ENCODE assay signal across 8 cellular contexts in the genomic region with DNA sequence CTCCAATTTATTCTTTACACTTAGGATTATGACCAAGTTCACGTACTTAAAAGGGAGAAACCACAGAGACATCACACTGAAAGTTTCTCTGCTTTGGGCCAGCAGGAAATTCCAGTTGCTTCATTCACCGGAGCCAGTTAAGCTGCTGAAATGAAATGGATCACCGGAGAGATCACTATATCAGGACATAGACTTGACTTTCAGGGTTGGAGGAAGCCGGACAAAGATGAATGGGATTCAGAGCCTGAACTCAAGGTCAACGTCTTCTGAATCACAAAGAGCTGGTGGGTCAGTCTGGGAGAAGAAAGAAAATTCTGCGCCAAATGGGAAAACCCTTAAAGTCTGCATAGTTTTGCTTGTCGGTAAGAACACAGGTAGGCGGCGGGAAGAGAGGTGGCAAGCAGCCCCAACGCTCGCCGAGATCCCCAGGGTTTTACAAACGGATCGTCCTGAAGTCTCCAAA.
DNase-seq lines count a peak whose midpoint lies in the region; ATAC-seq, FAIRE-seq and TF ChIP-seq lines count a peak whose summit lies in the region.

No MANE protein-coding gene starts in this region.

- WGBS in GM12878 (ENCODE audit: insufficient coverage, insufficient replicate concordance, low lambda C conversion rate, missing lambda C conversion rate) = 75% methylated on average over 14 of the region's 14 CpGs

- no peak for TF ChIP-seq RAD21 in GM12878 (IDR thresholded peaks at IDR 0.05; ENCODE audit: insufficient read depth, low read depth, low read length)

- peak overlapping the region; percentile 81 to 92 (median 88) for H3K4me3 Mint-ChIP-seq in IgD-negative memory B cell

- peaks cover 6 to 7% (median 7%) of the 10 kb centered on the region in 3 donors for H3K4me1 Mint-ChIP-seq in IgD-negative memory B cell

- H3K9me3 Mint-ChIP-seq in IgD-negative memory B cell = no peaks in the 10 kb centered on the region

- H3K4me3 ChIP-seq in GM12878 = no peak overlapping the region
- peak overlapping the region; percentile 66 for H3K4me3 ChIP-seq in kidney epithelial cell (ENCODE audit: low read depth, low read length)

- BruUV-seq in GM12878 (replicated peaks; lab: Mats Ljungman, UMichigan) = no TSS peak

- H2AFZ ChIP-seq in GM12878 (ENCODE audit: control insufficient read depth, low read depth, low read length) = no peak overlapping the region

- H4K20me1 ChIP-seq in GM12878 (ENCODE audit: control insufficient read depth, insufficient read depth) = no peaks in the 10 kb centered on the region

- ATAC-seq in GM12878 (peak; percentile 4), HG02840 (IDR thresholded peaks at IDR 0.05; ENCODE audit: low FRiP score, unreplicated experiment) (no peak)

- no peaks in the 10 kb centered on the region for H3K4me1 ChIP-seq in GM12878 (ENCODE audit: control insufficient read depth, insufficient read depth, low read length)

- peak overlapping the region; percentile 79; the same call in 1 of the 2 replicates for H3K4me2 ChIP-seq in GM12878 (ENCODE audit: control insufficient read depth, insufficient read depth)

- H3K27me3 ChIP-seq in GM12878 (replicated peaks in 1 of 2; ENCODE audit: control insufficient read depth in 2 of 2, insufficient read depth in 2 of 2, low read length in 1 of 2) = no peaks in the 10 kb centered on the region
- no peaks in the 10 kb centered on the region for H3K27me3 ChIP-seq in kidney epithelial cell (ENCODE audit: control insufficient read depth, insufficient read depth, low read length)

- TF ChIP-seq CTCF in GM12878 (IDR thresholded peaks at IDR 0.05 in 2 of 3, conservative IDR thresholded peaks at IDR 0.05 in 1 of 3; ENCODE audit: control insufficient read depth in 2 of 3, extremely low read depth in 1 of 3, insufficient read depth in 1 of 3, low read depth in 3 of 3, low read length in 3 of 3) (no peak), kidney epithelial cell (IDR thresholded peaks at IDR 0.05; ENCODE audit: insufficient read depth, low read length, poor library complexity, severe bottlenecking) (no peak)

- POLR2A ChIA-PET in GM12878 (lab: Charles Lee) = interaction anchor here (0.5 to 2.0 kb wide), 8 partner anchors 21 to 99 kb away, joined by 3 to 9 read pairs (median 5); no protein-coding TSS in a partner anchor

- no peak overlapping the region for H3K9ac ChIP-seq in GM12878 (ENCODE audit: control insufficient read depth, insufficient read depth, low read length)

- in situ Hi-C loops in GM12878 (cut with MboI) = no loop called here

- intact Hi-C loops in GM12878 (cut with micrococcal nuclease; ENCODE audit: unreplicated experiment) = loop anchor here (2.0 kb wide), 2 partner anchors 75 to 81 kb away; a partner anchor contains a TSS

- H3K79me2 ChIP-seq in GM12878 (ENCODE audit: control insufficient read depth, insufficient read depth, low read length) = no peaks in the 10 kb centered on the region

- SMC1A ChIA-PET in GM12878 (lab: Charles Lee; ENCODE audit: uncharacterized antibody, unreplicated experiment) = interaction anchor here (0.9 to 6.4 kb wide), 21 partner anchors 10 to 103 kb away, joined by 3 to 57 read pairs (median 5); no protein-coding TSS in a partner anchor

- H3K36me3 ChIP-seq in GM12878 (ENCODE audit: control insufficient read depth in 2 of 2, insufficient read depth in 2 of 2, low read length in 1 of 2) (no peaks in the 10 kb centered on the region), kidney epithelial cell (ENCODE audit: control insufficient read depth, insufficient read depth, low read length) (no peaks in the 10 kb centered on the region)

- TF ChIP-seq EP300 in GM12878 (IDR thresholded peaks at IDR 0.05; ENCODE audit: borderline replicate concordance in 1 of 2, control insufficient read depth in 1 of 2, low read depth in 2 of 2, low read length in 2 of 2) = no peak

- no peaks in the 10 kb centered on the region for H3K36me3 Mint-ChIP-seq in IgD-negative memory B cell

- H3K27ac Mint-ChIP-seq in IgD-negative memory B cell = peak overlapping the region in 2 of 3 donors; percentile 3 to 52

- H3K9me3 ChIP-seq in GM12878 (replicated peaks; ENCODE audit: control insufficient read depth, insufficient read depth, low read length) = no peaks in the 10 kb centered on the region; the same call in 2 of the 3 replicates

- CTCF ChIA-PET in GM12878 (lab: Yijun Ruan, JAX) = interaction anchor here (0.6 to 7.2 kb wide), 25 partner anchors 15 to 673 kb away, joined by 3 to 89 read pairs (median 4); no protein-coding TSS in a partner anchor

- RAD21 ChIA-PET in GM12878 (lab: Charles Lee; ENCODE audit: unreplicated experiment) = interaction anchor here (0.7 to 4.9 kb wide), 14 partner anchors 10 to 279 kb away, joined by 3 to 40 read pairs (median 3); a partner anchor contains a TSS

- no peak for FAIRE-seq in GM12878 (lab: Jason Lieb, UNC)

- DNase-seq in GM04503 (ENCODE audit: low read depth) = peak; percentile 63
- DNase-seq in GM12878 (ENCODE audit: low read depth, low spot score) = no peak
- DNase-seq in kidney epithelial cell (ENCODE audit: low read depth) = peak; percentile 26
- no peak for DNase-seq in NCI-H2196 treated with DMSO at 0.1 percent for 48 hours (lab: John Stamatoyannopoulos, UW; ENCODE audit: unreplicated experiment)
- DNase-seq in stimulated activated CD4-positive, alpha-beta T cell treated with anti-CD3 and anti-CD28 coated beads, Interleukin-4, amount 100 ng/mL, for 24 hours = no peak

- H3K27ac ChIP-seq in GM12878 (ENCODE audit: control insufficient read depth, insufficient read depth) (no peak overlapping the region), temporal lobe (ENCODE audit: low read depth, low read length) (peak overlapping the region; percentile 38)

- H3K27me3 Mint-ChIP-seq in IgD-negative memory B cell = peaks cover 17% of the 10 kb centered on the region

- TF ChIP-seq POLR2A in GM12878 (IDR thresholded peaks at IDR 0.05; ENCODE audit: low read depth, low read length) = no peak

TF ChIP-seq in GM12878, 131 proteins besides CTCF, POLR2A, EP300 and RAD21:
- TF ChIP-seq TCF12 (IDR thresholded peaks at IDR 0.05; ENCODE audit: low read depth, low read length) (no peak), SMAD5 (IDR thresholded peaks at IDR 0.05; ENCODE audit: low read depth) (no peak), IKZF2 (IDR thresholded peaks at IDR 0.05) (0 out of 4 replicates have a peak, but pooled peaks of 1 of the 2 experiments have one; percentile 14)
- TF ChIP-seq, protein P1, sequence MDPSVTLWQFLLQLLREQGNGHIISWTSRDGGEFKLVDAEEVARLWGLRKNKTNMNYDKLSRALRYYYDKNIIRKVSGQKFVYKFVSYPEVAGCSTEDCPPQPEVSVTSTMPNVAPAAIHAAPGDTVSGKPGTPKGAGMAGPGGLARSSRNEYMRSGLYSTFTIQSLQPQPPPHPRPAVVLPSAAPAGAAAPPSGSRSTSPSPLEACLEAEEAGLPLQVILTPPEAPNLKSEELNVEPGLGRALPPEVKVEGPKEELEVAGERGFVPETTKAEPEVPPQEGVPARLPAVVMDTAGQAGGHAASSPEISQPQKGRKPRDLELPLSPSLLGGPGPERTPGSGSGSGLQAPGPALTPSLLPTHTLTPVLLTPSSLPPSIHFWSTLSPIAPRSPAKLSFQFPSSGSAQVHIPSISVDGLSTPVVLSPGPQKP (IDR thresholded peaks at IDR 0.05; ENCODE audit: low read depth, low read length) = no peak
- TF ChIP-seq, protein P2, sequence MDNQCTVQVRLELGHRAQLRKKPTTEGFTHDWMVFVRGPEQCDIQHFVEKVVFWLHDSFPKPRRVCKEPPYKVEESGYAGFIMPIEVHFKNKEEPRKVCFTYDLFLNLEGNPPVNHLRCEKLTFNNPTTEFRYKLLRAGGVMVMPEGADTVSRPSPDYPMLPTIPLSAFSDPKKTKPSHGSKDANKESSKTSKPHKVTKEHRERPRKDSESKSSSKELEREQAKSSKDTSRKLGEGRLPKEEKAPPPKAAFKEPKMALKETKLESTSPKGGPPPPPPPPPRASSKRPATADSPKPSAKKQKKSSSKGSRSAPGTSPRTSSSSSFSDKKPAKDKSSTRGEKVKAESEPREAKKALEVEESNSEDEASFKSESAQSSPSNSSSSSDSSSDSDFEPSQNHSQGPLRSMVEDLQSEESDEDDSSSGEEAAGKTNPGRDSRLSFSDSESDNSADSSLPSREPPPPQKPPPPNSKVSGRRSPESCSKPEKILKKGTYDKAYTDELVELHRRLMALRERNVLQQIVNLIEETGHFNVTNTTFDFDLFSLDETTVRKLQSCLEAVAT (IDR thresholded peaks at IDR 0.05) = peak; percentile 88
- TF ChIP-seq, protein P3, sequence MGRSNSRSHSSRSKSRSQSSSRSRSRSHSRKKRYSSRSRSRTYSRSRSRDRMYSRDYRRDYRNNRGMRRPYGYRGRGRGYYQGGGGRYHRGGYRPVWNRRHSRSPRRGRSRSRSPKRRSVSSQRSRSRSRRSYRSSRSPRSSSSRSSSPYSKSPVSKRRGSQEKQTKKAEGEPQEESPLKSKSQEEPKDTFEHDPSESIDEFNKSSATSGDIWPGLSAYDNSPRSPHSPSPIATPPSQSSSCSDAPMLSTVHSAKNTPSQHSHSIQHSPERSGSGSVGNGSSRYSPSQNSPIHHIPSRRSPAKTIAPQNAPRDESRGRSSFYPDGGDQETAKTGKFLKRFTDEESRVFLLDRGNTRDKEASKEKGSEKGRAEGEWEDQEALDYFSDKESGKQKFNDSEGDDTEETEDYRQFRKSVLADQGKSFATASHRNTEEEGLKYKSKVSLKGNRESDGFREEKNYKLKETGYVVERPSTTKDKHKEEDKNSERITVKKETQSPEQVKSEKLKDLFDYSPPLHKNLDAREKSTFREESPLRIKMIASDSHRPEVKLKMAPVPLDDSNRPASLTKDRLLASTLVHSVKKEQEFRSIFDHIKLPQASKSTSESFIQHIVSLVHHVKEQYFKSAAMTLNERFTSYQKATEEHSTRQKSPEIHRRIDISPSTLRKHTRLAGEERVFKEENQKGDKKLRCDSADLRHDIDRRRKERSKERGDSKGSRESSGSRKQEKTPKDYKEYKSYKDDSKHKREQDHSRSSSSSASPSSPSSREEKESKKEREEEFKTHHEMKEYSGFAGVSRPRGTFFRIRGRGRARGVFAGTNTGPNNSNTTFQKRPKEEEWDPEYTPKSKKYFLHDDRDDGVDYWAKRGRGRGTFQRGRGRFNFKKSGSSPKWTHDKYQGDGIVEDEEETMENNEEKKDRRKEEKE (IDR thresholded peaks at IDR 0.05) = no peak

Comparison
In these comparisons a context has a peak if more than half of its experiments do, and no peak if none do; other contexts are left out.
1. DNase-seq: peak in GM04503 (single experiment) and kidney epithelial cell (single experiment); none in GM12878 (single experiment), NCI-H2196 treated with DMSO at 0.1 percent for 48 hours (single experiment) and stimulated activated CD4-positive, alpha-beta T cell treated with anti-CD3 and anti-CD28 coated beads, Interleukin-4, amount 100 ng/mL, for 24 hours (single experiment).